In genomic region chr5:173537228-173537627, GRCh38 we compare ENCODE assay signal across 21 cellular contexts.
"Had no signal": no experiment of that assay in that cellular context is flagged by ENCODE, and none has a peak within 500 bp of the region (broad histone marks: within the 10 kb centered on the region; RNA-seq: fewer than 3 reads in every experiment).

No MANE protein-coding gene starts in this region.

- H3K27me3 ChIP-seq: brain microvascular endothelial cell, cardiac muscle cell had no signal

- H3K27ac ChIP-seq: brain microvascular endothelial cell, cardiac muscle cell, PC-9, VCaP had no signal

- H3K36me3 ChIP-seq: brain microvascular endothelial cell, cardiac muscle cell had no signal

- DNase-seq: activated CD4-positive, alpha-beta memory T cell treated with anti-CD3 and anti-CD28 coated beads, Interleukin-2, amount 10 ng/mL, durations not matched to agents 7 days and 5 days; activated CD4-positive, alpha-beta T cell treated with anti-CD3 and anti-CD28 coated beads for 36 hours; activated CD4-positive, alpha-beta T cell treated with anti-CD3 and anti-CD28 coated beads, Interleukin-2, amount 50 U/mL, for 1 hour; activated gamma-delta T cell; activated naive CD4-positive, alpha-beta T cell treated with anti-CD3 and anti-CD28 coated beads for 36 hours; activated T-cell treated with anti-CD3 and anti-CD28 coated beads for 4 hours; activated T-cell treated with anti-CD3 and anti-CD28 coated beads, Interleukin-2, amount 50 U/mL, for 48 hours; brain microvascular endothelial cell; MV-4-11; NCI-H1092 treated with DMSO at 0.1 percent for 48 hours; NCI-H1436; NCI-H1694 treated with DMSO at 0.1 percent for 48 hours; NCI-H2081; NCI-H446; NCI-H524; PC-9; SIG-M5; T-helper 1 cell had no signal

- H2AFZ ChIP-seq: PC-9 had no signal

- ATAC-seq: activated CD4-positive, alpha-beta T cell treated with anti-CD3 and anti-CD28 coated beads for 36 hours; activated T-helper 17 cell treated with anti-CD3 and anti-CD28 coated beads, Interleukin-2, amount 50 U/mL, for 72 hours had no signal

- H3K4me3 ChIP-seq: cardiac muscle cell, PC-9 had no signal
